In the genomic region with DNA sequence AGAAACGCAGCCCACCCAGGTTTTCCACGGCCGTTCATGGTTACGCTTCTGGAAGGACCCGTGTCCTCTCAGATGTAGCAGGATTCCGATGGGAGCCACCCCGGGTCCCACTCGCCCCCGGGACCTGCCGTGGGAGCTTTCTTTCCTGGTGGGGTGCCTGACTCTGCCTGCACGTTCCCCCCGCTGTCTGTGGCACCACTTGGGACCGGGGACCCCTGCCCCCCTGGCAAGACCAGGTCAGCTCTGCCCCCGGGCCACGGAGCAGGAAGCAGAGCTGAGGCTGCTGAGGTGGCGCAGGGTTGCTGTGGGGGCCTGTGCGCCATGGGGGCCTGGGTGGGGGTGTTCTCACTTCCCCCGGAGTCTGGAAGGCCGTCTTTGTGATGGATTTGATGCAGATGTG, we compare ENCODE assay signal across 21 cellular contexts.
"Had no signal": no experiment of that assay in that cellular context is flagged by ENCODE, and none has a peak within 500 bp of the region (broad histone marks: within the 10 kb centered on the region; RNA-seq: fewer than 3 reads in every experiment).

No MANE protein-coding gene starts in this region.

- H3K27ac Mint-ChIP-seq: IgD-negative memory B cell had no signal

- H3K9ac ChIP-seq: KMS-11 had no signal

- H3K9me3 ChIP-seq: SJCRH30 had no signal

- H3K4me2 ChIP-seq: KMS-11 had no signal

- H3K9me3 Mint-ChIP-seq: IgD-negative memory B cell had no signal

- H3K4me1 ChIP-seq: SJCRH30 had no signal

- H3K27me3 Mint-ChIP-seq: IgD-negative memory B cell had no signal

- DNase-seq: Kasumi-1, MM.1S, NCI-H1092 treated with DMSO at 0.1 percent for 48 hours, NCI-H1436, NCI-H187, NCI-H2029, NCI-H2081 treated with DMSO at 0.1 percent for 48 hours, NCI-H2171, NCI-H446, NCI-H510A, NCI-H524 treated with DMSO at 0.1 percent for 48 hours, NCI-H69, NCI-H774, RPMI8226, SHP77, SJCRH30 had no signal

- H3K27me3 ChIP-seq: SJCRH30 had no signal

- H3K4me3 ChIP-seq: K562, SJCRH30 had no signal

- H3K27ac ChIP-seq: HL-60, KMS-11, SJCRH30 had no signal

- ATAC-seq: K562, SK-N-SH treated with all-trans-retinoic acid at 6 μM for 48 hours had no signal
